8 cellular contexts compared by ENCODE assay signal in genomic region chr12:50057896-50058670, GRCh38. TPM values are rescaled to one million over a fixed set of nuclear protein-coding genes. Genes with fewer than 3 reads are reported as not detected.
DNase-seq lines count a peak whose midpoint lies in the region; ATAC-seq and TF ChIP-seq lines count a peak whose summit lies in the region.

No MANE protein-coding gene starts in this region.

- peak overlapping the region; percentile 86 for H3K27ac Mint-ChIP-seq in activated CD8-positive, alpha-beta memory T cell treated with anti-CD3 and anti-CD28 coated beads, Interleukin-2, amount 10 ng/mL, durations not matched to agents 7 days and 5 days

- TF ChIP-seq EP300 in stomach (IDR thresholded peaks at IDR 0.05): no peak

- H3K27me3 ChIP-seq in iPS DF 6.9 (ENCODE audit: control insufficient read depth, insufficient read depth, low read length) (peaks cover 39% of the 10 kb centered on the region), stomach (peaks cover 0 to 26% (median 10%) of the 10 kb centered on the region in 3 donors)

- H3K4me1 Mint-ChIP-seq in activated CD8-positive, alpha-beta memory T cell treated with anti-CD3 and anti-CD28 coated beads, Interleukin-2, amount 10 ng/mL, durations not matched to agents 7 days and 5 days: peaks cover 56% of the 10 kb centered on the region

- H3K36me3 ChIP-seq in iPS DF 6.9 (ENCODE audit: control insufficient read depth, insufficient read depth, low read length) (no peaks in the 10 kb centered on the region), stomach (no peaks in the 10 kb centered on the region)

- no peaks in the 10 kb centered on the region for H3K9me3 ChIP-seq in iPS DF 6.9 (ENCODE audit: control insufficient read depth, insufficient read depth, low read length)
- H3K9me3 ChIP-seq in stomach: no peaks in the 10 kb centered on the region

- TF ChIP-seq POLR2A in stomach (IDR thresholded peaks at IDR 0.05): no peak

- H3K9me3 Mint-ChIP-seq in activated CD8-positive, alpha-beta memory T cell treated with anti-CD3 and anti-CD28 coated beads, Interleukin-2, amount 10 ng/mL, durations not matched to agents 7 days and 5 days (ENCODE audit: low read depth): no peaks in the 10 kb centered on the region

- ATAC-seq in activated CD8-positive, alpha-beta memory T cell treated with anti-CD3 and anti-CD28 coated beads, Interleukin-2, amount 10 ng/mL, durations not matched to agents 7 days and 5 days: no peak
- no peak for ATAC-seq in GM21515 (IDR thresholded peaks at IDR 0.05; ENCODE audit: unreplicated experiment)
- ATAC-seq in GM18867 (IDR thresholded peaks at IDR 0.05; ENCODE audit: unreplicated experiment): no peak

- no CpG with 5 or more reads among the region's 30 CpGs for whole genome bisulfite sequencing in iPS DF 6.9 (ENCODE audit: insufficient coverage, insufficient read length)
- 16 to 34% (median 26%) methylated on average over 13 to 30 of the region's 30 CpGs for WGBS in stomach, 5 donors

- intact Hi-C loops in stomach (cut with DNase I; ENCODE audit: low total_unique reads): loop anchor here (5.0 kb wide), 1 partner anchor 91 kb away; no protein-coding TSS in a partner anchor

- H3K4me3 ChIP-seq in iPS DF 6.9 (ENCODE audit: low read length) (peak overlapping the region; percentile 41; the same call in 1 of the 2 replicates), stomach (peak overlapping the region; percentile 61 to 76 (median 66))

- DNase-seq in NCI-H82 (lab: John Stamatoyannopoulos, UW) (peak; percentile 36), NCI-H82 treated with DMSO at 0.1 percent for 48 hours (lab: John Stamatoyannopoulos, UW; ENCODE audit: unreplicated experiment) (no peak), iPS DF 6.9 (ENCODE audit: low read depth, low spot score) (no peak), stomach (no peak), NCI-H345 (lab: John Stamatoyannopoulos, UW) (no peak)
- no peak for DNase-seq in activated CD8-positive, alpha-beta memory T cell treated with anti-CD3 and anti-CD28 coated beads, Interleukin-2, amount 10 ng/mL, durations not matched to agents 7 days and 5 days

- CTCF ChIA-PET in activated CD8-positive, alpha-beta memory T cell treated with anti-CD3 and anti-CD28 coated beads, Interleukin-2, amount 10 ng/mL, durations not matched to agents 7 days and 5 days (lab: Charles Lee): interaction anchor here (0.7 to 6.4 kb wide), 11 partner anchors 14 to 113 kb away, joined by 3 to 92 read pairs (median 6); partner anchors contain the start of genes COX14, RACGAP1 and SMARCD1

- no peak overlapping the region for H3K27ac ChIP-seq in iPS DF 6.9 (ENCODE audit: low read length)
- peak overlapping the region in 4 of 5 donors; percentile 4 to 81 (median 28) for H3K27ac ChIP-seq in stomach

- peaks cover 3% of the 10 kb centered on the region for H3K36me3 Mint-ChIP-seq in activated CD8-positive, alpha-beta memory T cell treated with anti-CD3 and anti-CD28 coated beads, Interleukin-2, amount 10 ng/mL, durations not matched to agents 7 days and 5 days

- H3K27me3 Mint-ChIP-seq in activated CD8-positive, alpha-beta memory T cell treated with anti-CD3 and anti-CD28 coated beads, Interleukin-2, amount 10 ng/mL, durations not matched to agents 7 days and 5 days: peaks cover 15% of the 10 kb centered on the region

- H3K4me3 Mint-ChIP-seq in activated CD8-positive, alpha-beta memory T cell treated with anti-CD3 and anti-CD28 coated beads, Interleukin-2, amount 10 ng/mL, durations not matched to agents 7 days and 5 days: peak overlapping the region; percentile 85

- peaks cover 4% of the 10 kb centered on the region for H3K4me1 ChIP-seq in iPS DF 6.9 (ENCODE audit: control insufficient read depth, insufficient read depth, low read length)
- peaks cover 14 to 37% (median 34%) of the 10 kb centered on the region in 4 donors for H3K4me1 ChIP-seq in stomach

- TF ChIP-seq CTCF in stomach (IDR thresholded peaks at IDR 0.05): no peak

RNA-seq across cellular contexts. Expression of gene ASIC1, which starts 0.7 kb away (rescaled TPM):
- total RNA-seq in activated CD8-positive, alpha-beta memory T cell treated with anti-CD3 and anti-CD28 coated beads, Interleukin-2, amount 10 ng/mL, durations not matched to agents 7 days and 5 days: 10 to 100 TPM; 19.0 to 28.3 TPM
- 1 to 10 TPM in 2 of 5 donors, under 1 TPM in 2, not detected in 1; 0.45 to 3.5 (median 1.3) TPM for total RNA-seq in stomach
- 1 to 10 TPM in 2 of 3 donors, under 1 TPM in 1; 0.92 to 2.6 (median 1.2) TPM for polyA plus RNA-seq in stomach

RNA-seq across cellular contexts. Expression of gene SMARCD1, which starts 27.1 kb away (rescaled TPM):
- total RNA-seq in activated CD8-positive, alpha-beta memory T cell treated with anti-CD3 and anti-CD28 coated beads, Interleukin-2, amount 10 ng/mL, durations not matched to agents 7 days and 5 days: 10 to 100 TPM; 62.0 to 80.8 TPM
- 10 to 100 TPM in 4 of 5 donors, 1 to 10 TPM in 1; 2.9 to 75.9 (median 23.8) TPM for total RNA-seq in stomach
- 10 to 100 TPM; 10.1 to 17.3 (median 14.9) TPM for polyA plus RNA-seq in stomach

RNA-seq across cellular contexts. Expression of gene RACGAP1, which starts 32.8 kb away (rescaled TPM):
- total RNA-seq in activated CD8-positive, alpha-beta memory T cell treated with anti-CD3 and anti-CD28 coated beads, Interleukin-2, amount 10 ng/mL, durations not matched to agents 7 days and 5 days: 100 to 1,000 TPM; 180 to 198 TPM
- total RNA-seq in stomach: 10 to 100 TPM in 4 of 5 donors, 1 to 10 TPM in 1; 9.3 to 36.7 (median 12.9) TPM
- 10 to 100 TPM in 2 of 3 donors, 1 to 10 TPM in 1; 7.9 to 13.4 (median 11.2) TPM for polyA plus RNA-seq in stomach

RNA-seq across cellular contexts. Expression of gene GPD1, which starts 45.7 kb away (rescaled TPM):
- total RNA-seq in activated CD8-positive, alpha-beta memory T cell treated with anti-CD3 and anti-CD28 coated beads, Interleukin-2, amount 10 ng/mL, durations not matched to agents 7 days and 5 days: under 1 TPM in 1 of 2 experiments, not detected in 1; 0.30 TPM
- total RNA-seq in stomach: 1 to 10 TPM in 4 of 5 donors, under 1 TPM in 1; 0.58 to 9.5 (median 5.9) TPM
- polyA plus RNA-seq in stomach: 1 to 10 TPM in 2 of 3 donors, under 1 TPM in 1; 0.65 to 1.6 (median 1.4) TPM

RNA-seq across cellular contexts. Expression of gene COX14, which starts 54.0 kb away (rescaled TPM):
- 10 to 100 TPM; 55.1 to 64.5 TPM for total RNA-seq in activated CD8-positive, alpha-beta memory T cell treated with anti-CD3 and anti-CD28 coated beads, Interleukin-2, amount 10 ng/mL, durations not matched to agents 7 days and 5 days
- 10 to 100 TPM in 4 of 5 donors, 1 to 10 TPM in 1; 9.8 to 96.3 (median 31.8) TPM for total RNA-seq in stomach
- polyA plus RNA-seq in stomach: 100 to 1,000 TPM in 2 of 3 donors, 10 to 100 TPM in 1; 93.8 to 153 (median 148) TPM

Comparison
In these comparisons a context has a peak if more than half of its experiments do, and no peak if none do; other contexts are left out.
1. RNA of gene ASIC1, which starts 0.7 kb away (total RNA-seq): 19.0 to 28.3 TPM in activated CD8-positive, alpha-beta memory T cell treated with anti-CD3 and anti-CD28 coated beads, Interleukin-2, amount 10 ng/mL, durations not matched to agents 7 days and 5 days; 0.45 to 3.5 TPM in stomach; every median in the first group is over 4 times any median in the second.
2. RNA of gene RACGAP1, which starts 32.8 kb away (total RNA-seq): 180 to 198 TPM in activated CD8-positive, alpha-beta memory T cell treated with anti-CD3 and anti-CD28 coated beads, Interleukin-2, amount 10 ng/mL, durations not matched to agents 7 days and 5 days; 9.3 to 36.7 TPM in stomach; every median in the first group is over 4 times any median in the second.